1 cellular context compared by ENCODE assay signal in genomic region chr6:53359088-53359842, GRCh38.
TF ChIP-seq lines count a peak whose summit lies in the region.

No MANE protein-coding gene starts in this region.

TF ChIP-seq in HepG2, 621 proteins besides CTCF, POLR2A, EP300 and RAD21 (continued from another document and continues in another):
- TF ChIP-seq MXI1 (IDR thresholded peaks at IDR 0.05; ENCODE audit: borderline replicate concordance, low read depth, low read length) (peak; percentile 71; the same call in 1 of the 3 replicates), SRSF1 (optimal IDR thresholded peaks at IDR 0.05; ENCODE audit: low read depth, low read length) (peak; percentile 79), DRAP1 (CRISPR knock-in tag; IDR thresholded peaks at IDR 0.05) (peak; percentile 69; the same call in 1 of the 2 replicates), CREB3 (CRISPR knock-in tag; IDR thresholded peaks at IDR 0.05) (no peak), MNT (IDR thresholded peaks at IDR 0.05) (0 out of 2 replicates have a peak, but pooled peaks have one; percentile 5), ZNF891 (CRISPR knock-in tag; IDR thresholded peaks at IDR 0.05) (0 out of 2 replicates have a peak, but pooled peaks have one; percentile 18), NFKB2 (CRISPR knock-in tag; IDR thresholded peaks at IDR 0.05; ENCODE audit: borderline replicate concordance) (peak; percentile 82; the same call in 1 of the 2 replicates), GATAD1 (CRISPR knock-in tag; IDR thresholded peaks at IDR 0.05) (peak; percentile 72), ELF3 (CRISPR knock-in tag; IDR thresholded peaks at IDR 0.05) (peak; percentile 79), RNF2 (conservative IDR thresholded peaks at IDR 0.05; ENCODE audit: low read depth) (peak; percentile 73; the same call in 1 of the 2 replicates), MAZ (IDR thresholded peaks at IDR 0.05; ENCODE audit: borderline replicate concordance, low read depth, low read length) (peak; percentile 98), MAZ (CRISPR knock-in tag; IDR thresholded peaks at IDR 0.05; ENCODE audit: low read depth) (peak; percentile 98), NR1H2 (CRISPR knock-in tag; IDR thresholded peaks at IDR 0.05; ENCODE audit: borderline replicate concordance, low read depth) (peak; percentile 100), ZBTB20 (CRISPR knock-in tag; IDR thresholded peaks at IDR 0.05; ENCODE audit: borderline replicate concordance, low read depth) (peak; percentile 74; the same call in 1 of the 2 replicates), GABPA (IDR thresholded peaks at IDR 0.05; ENCODE audit: low read depth, low read length) (no peak), GABPA (CRISPR knock-in tag; IDR thresholded peaks at IDR 0.05; ENCODE audit: low read depth) (peak; percentile 5; the same call in 1 of the 2 replicates), CEBPG (CRISPR knock-in tag; IDR thresholded peaks at IDR 0.05) (peak; percentile 18; the same call in 1 of the 2 replicates), SAFB2 (CRISPR knock-in tag; IDR thresholded peaks at IDR 0.05; ENCODE audit: borderline replicate concordance, low read depth) (peak; percentile 86), TBX2 (CRISPR knock-in tag; IDR thresholded peaks at IDR 0.05; ENCODE audit: borderline replicate concordance) (peak; percentile 91), NR3C1 (CRISPR knock-in tag; IDR thresholded peaks at IDR 0.05) (no peak), ZBTB34 (CRISPR knock-in tag; IDR thresholded peaks at IDR 0.05) (peak; percentile 87), SIX4 (CRISPR knock-in tag; IDR thresholded peaks at IDR 0.05) (no peak; the same call in 1 of the 2 replicates), ZFP1 (CRISPR knock-in tag; IDR thresholded peaks at IDR 0.05) (peak; percentile 74; the same call in 1 of the 2 replicates), ZNF589 (CRISPR knock-in tag; conservative IDR thresholded peaks at IDR 0.05) (peak; percentile 81), XRCC5 (optimal IDR thresholded peaks at IDR 0.05; ENCODE audit: low read length) (peak; percentile 84), ZNF556 (CRISPR knock-in tag; IDR thresholded peaks at IDR 0.05; ENCODE audit: borderline replicate concordance) (peak; percentile 81), ESRRA (CRISPR knock-in tag; IDR thresholded peaks at IDR 0.05; ENCODE audit: low read depth) (peak; percentile 81; the same call in 1 of the 2 replicates), ISX (CRISPR knock-in tag; conservative IDR thresholded peaks at IDR 0.05) (peak; percentile 21; the same call in 1 of the 2 replicates), ZNF644 (CRISPR knock-in tag; IDR thresholded peaks at IDR 0.05; ENCODE audit: low read depth) (0 out of 2 replicates have a peak, but pooled peaks have one; percentile 24), NPAS2 (CRISPR knock-in tag; IDR thresholded peaks at IDR 0.05; ENCODE audit: borderline replicate concordance) (no peak), ZBTB2 (CRISPR knock-in tag; IDR thresholded peaks at IDR 0.05; ENCODE audit: low read depth) (peak; percentile 60; the same call in 1 of the 2 replicates), ZNF503 (CRISPR knock-in tag; IDR thresholded peaks at IDR 0.05) (peak; percentile 76), PHF21A (CRISPR knock-in tag; IDR thresholded peaks at IDR 0.05) (peak; percentile 95; the same call in 1 of the 2 replicates), ZNF746 (CRISPR knock-in tag; IDR thresholded peaks at IDR 0.05) (peak; percentile 58; the same call in 1 of the 2 replicates), NCOA2 (CRISPR knock-in tag; IDR thresholded peaks at IDR 0.05) (peak; percentile 87; the same call in 1 of the 2 replicates), ZBTB10 (CRISPR knock-in tag; IDR thresholded peaks at IDR 0.05; ENCODE audit: borderline replicate concordance) (no peak), CBX5 (CRISPR knock-in tag; IDR thresholded peaks at IDR 0.05; ENCODE audit: borderline replicate concordance) (peak; percentile 70; the same call in 1 of the 2 replicates), ZNF30 (CRISPR knock-in tag; IDR thresholded peaks at IDR 0.05) (no peak), ZXDC (CRISPR knock-in tag; IDR thresholded peaks at IDR 0.05) (peak; percentile 44; the same call in 1 of the 2 replicates), DR1 (CRISPR knock-in tag; IDR thresholded peaks at IDR 0.05) (no peak), MAF1 (CRISPR knock-in tag; IDR thresholded peaks at IDR 0.05; ENCODE audit: borderline replicate concordance) (peak; percentile 73; the same call in 1 of the 2 replicates), ZNF800 (CRISPR knock-in tag; IDR thresholded peaks at IDR 0.05) (peak; percentile 49; the same call in 1 of the 2 replicates), ZNF713 (CRISPR knock-in tag; IDR thresholded peaks at IDR 0.05) (no peak; the same call in 1 of the 2 replicates)
